In genomic region chr11:131025020-131025419, GRCh38 we compare ENCODE assay signal across 10 cellular contexts.
DNase-seq lines count a peak whose midpoint lies in the region; ATAC-seq, FAIRE-seq and TF ChIP-seq lines count a peak whose summit lies in the region.
"Had no signal": no experiment of that assay in that cellular context is flagged by ENCODE, and none has a peak within 500 bp of the region (broad histone marks: within the 10 kb centered on the region; RNA-seq: fewer than 3 reads in every experiment).

No MANE protein-coding gene starts in this region.

- peaks cover 6% of the 10 kb centered on the region for H3K9me3 Mint-ChIP-seq in astrocyte (ENCODE audit: unreplicated experiment)
- no peaks in the 10 kb centered on the region for H3K9me3 Mint-ChIP-seq in stimulated activated effector memory CD8-positive, alpha-beta T cell treated with anti-CD3 and anti-CD28 coated beads, Interleukin-12 subunit alpha, Interleukin-12 subunit beta, amount 100 ng/mL, for 72 hours

- H3K4me3 Mint-ChIP-seq in astrocyte (ENCODE audit: unreplicated experiment), result no peak overlapping the region
- no peak overlapping the region for H3K4me3 Mint-ChIP-seq in stimulated activated effector memory CD8-positive, alpha-beta T cell treated with anti-CD3 and anti-CD28 coated beads, Interleukin-12 subunit alpha, Interleukin-12 subunit beta, amount 100 ng/mL, for 72 hours

- no peak overlapping the region for H3K27ac ChIP-seq in astrocyte (ENCODE audit: low read depth, low read length)
- no peak overlapping the region for H3K27ac ChIP-seq in aorta (ENCODE audit: low read depth in 1 of 2, low read length in 2 of 2)

- peak; percentile 42 for ATAC-seq in HG02884 (IDR thresholded peaks at IDR 0.05; ENCODE audit: unreplicated experiment)
- ATAC-seq in GM18498 (IDR thresholded peaks at IDR 0.05; ENCODE audit: unreplicated experiment), result no peak
- ATAC-seq in aorta (ENCODE audit: low FRiP score), result no peak
- ATAC-seq in stimulated activated effector memory CD8-positive, alpha-beta T cell treated with anti-CD3 and anti-CD28 coated beads, Interleukin-12 subunit alpha, Interleukin-12 subunit beta, amount 100 ng/mL, for 72 hours, result no peak

- intact Hi-C loops in aorta (cut with DNase I), result no loop called here

- no peak overlapping the region for H3K4me3 ChIP-seq in astrocyte (ENCODE audit: insufficient read depth, low read depth, low read length)
- no peak overlapping the region for H3K4me3 ChIP-seq in aorta (ENCODE audit: low read length in 2 of 2)

- peak; percentile 40 for TF ChIP-seq CTCF in D721Med (IDR thresholded peaks at IDR 0.05; ENCODE audit: insufficient read depth, missing control alignments)
- TF ChIP-seq CTCF in astrocyte (IDR thresholded peaks at IDR 0.05; ENCODE audit: insufficient read depth, low read depth, low read length), result peak; percentile 76

- H4K20me1 ChIP-seq in astrocyte (ENCODE audit: insufficient read depth, low read length), result no peaks in the 10 kb centered on the region

- no peak overlapping the region for H3K9ac ChIP-seq in astrocyte (ENCODE audit: low read length)

- WGBS in aorta, 2 donors, result 31 to 57% methylated on average over 1 of the region's 1 CpG

- no peaks in the 10 kb centered on the region for H3K79me2 ChIP-seq in astrocyte (ENCODE audit: insufficient read depth, low read length)

- H3K27me3 Mint-ChIP-seq in astrocyte (ENCODE audit: low read depth, unreplicated experiment), result peaks cover 4% of the 10 kb centered on the region

- H3K27me3 ChIP-seq in astrocyte (ENCODE audit: insufficient read depth, low read length), result no peaks in the 10 kb centered on the region
- H3K27me3 ChIP-seq in aorta (ENCODE audit: control insufficient read depth in 1 of 2, insufficient read depth in 2 of 2, low read length in 1 of 2), result no peaks in the 10 kb centered on the region

- no peak for DNase-seq in D721Med (ENCODE audit: insufficient read length, low spot score)
- DNase-seq in astrocyte (ENCODE audit: low read depth), result peak; percentile 52
- peak; percentile 6 to 7 for DNase-seq in lung microvascular endothelial cell (ENCODE audit: low read depth in 2 of 2)
- DNase-seq in activated CD4-positive, CD25-positive, alpha-beta regulatory T cell treated with anti-CD3 and anti-CD28 coated beads, Interleukin-2, amount 50 U/mL, for 72 hours, result no peak
- DNase-seq in aorta, result no peak
- DNase-seq in stimulated activated effector memory CD8-positive, alpha-beta T cell treated with anti-CD3 and anti-CD28 coated beads, Interleukin-12 subunit alpha, Interleukin-12 subunit beta, amount 100 ng/mL, for 72 hours (ENCODE audit: low spot score in 2 of 2), result no peak
- DNase-seq: activated T-cell treated with anti-CD3 and anti-CD28 coated beads, Interleukin-2, amount 50 U/mL, for 48 hours; NCI-H187 had no signal

- peaks cover 12% of the 10 kb centered on the region for H3K4me1 Mint-ChIP-seq in astrocyte (ENCODE audit: low read depth, unreplicated experiment)
- no peaks in the 10 kb centered on the region for H3K4me1 Mint-ChIP-seq in stimulated activated effector memory CD8-positive, alpha-beta T cell treated with anti-CD3 and anti-CD28 coated beads, Interleukin-12 subunit alpha, Interleukin-12 subunit beta, amount 100 ng/mL, for 72 hours

- H3K36me3 ChIP-seq in astrocyte (ENCODE audit: insufficient read depth, low read length), result no peaks in the 10 kb centered on the region
- H3K36me3 ChIP-seq in aorta (ENCODE audit: control insufficient read depth in 1 of 2, insufficient read depth in 2 of 2, low read length in 1 of 2), result no peaks in the 10 kb centered on the region

- H3K4me1 ChIP-seq in astrocyte (ENCODE audit: insufficient read depth, low read length) (no peaks in the 10 kb centered on the region), aorta (ENCODE audit: control insufficient read depth in 1 of 2, insufficient read depth in 2 of 2, low read length in 2 of 2) (no peaks in the 10 kb centered on the region)

- no peak overlapping the region for H3K4me2 ChIP-seq in astrocyte (ENCODE audit: low read length)

- no peaks in the 10 kb centered on the region for H3K36me3 Mint-ChIP-seq in astrocyte (ENCODE audit: low read depth, unreplicated experiment)
- no peaks in the 10 kb centered on the region for H3K36me3 Mint-ChIP-seq in stimulated activated effector memory CD8-positive, alpha-beta T cell treated with anti-CD3 and anti-CD28 coated beads, Interleukin-12 subunit alpha, Interleukin-12 subunit beta, amount 100 ng/mL, for 72 hours

- H2AFZ ChIP-seq in astrocyte (ENCODE audit: low read depth, low read length), result no peak overlapping the region

- no peaks in the 10 kb centered on the region for H3K9me3 ChIP-seq in astrocyte (ENCODE audit: insufficient read depth, low read depth, low read length)
- H3K9me3 ChIP-seq in aorta (ENCODE audit: control insufficient read depth, low read length), result no peaks in the 10 kb centered on the region

- no peak overlapping the region for H3K27ac Mint-ChIP-seq in astrocyte (ENCODE audit: unreplicated experiment)
- H3K27ac Mint-ChIP-seq in stimulated activated effector memory CD8-positive, alpha-beta T cell treated with anti-CD3 and anti-CD28 coated beads, Interleukin-12 subunit alpha, Interleukin-12 subunit beta, amount 100 ng/mL, for 72 hours, result no peak overlapping the region

- no peak for FAIRE-seq in D721Med (lab: Jason Lieb, UNC)
- FAIRE-seq in astrocyte (lab: Jason Lieb, UNC), result no peak

Comparison
In these comparisons a context has a peak if more than half of its experiments do, and no peak if none do; other contexts are left out.
1. DNase-seq: peak in astrocyte (single experiment) and lung microvascular endothelial cell (2 of 2); none in D721Med (single experiment), activated CD4-positive, CD25-positive, alpha-beta regulatory T cell treated with anti-CD3 and anti-CD28 coated beads, Interleukin-2, amount 50 U/mL, for 72 hours (single experiment), aorta (0 of 2) and stimulated activated effector memory CD8-positive, alpha-beta T cell treated with anti-CD3 and anti-CD28 coated beads, Interleukin-12 subunit alpha, Interleukin-12 subunit beta, amount 100 ng/mL, for 72 hours (0 of 2).